In genomic region chr7:155224116-155224811, GRCh38 we compare ENCODE assay signal across 18 cellular contexts.
A peak's percentile ranks its signal among the peaks of the same experiment; 100 is the strongest.
DNase-seq lines count a peak whose midpoint lies in the region; ATAC-seq and TF ChIP-seq lines count a peak whose summit lies in the region.
"Had no signal": no experiment of that assay in that cellular context is flagged by ENCODE, and none has a peak within 500 bp of the region (broad histone marks: within the 10 kb centered on the region; RNA-seq: fewer than 3 reads in every experiment).

No MANE protein-coding gene starts in this region.

- H3K9me3 ChIP-seq in HCT116 (ENCODE audit: control insufficient read depth in 1 of 2, insufficient read depth in 1 of 2, low read depth in 1 of 2, low read length in 2 of 2): no peaks in the 10 kb centered on the region
- H3K9me3 ChIP-seq in body of pancreas: no peaks in the 10 kb centered on the region
- H3K9me3 ChIP-seq in osteoblast (ENCODE audit: low read depth, low read length): no peaks in the 10 kb centered on the region
- H3K9me3 ChIP-seq: BE2C, right atrium auricular region, uterus had no signal

- ATAC-seq in HCT116 (no peak), body of pancreas (no peak), GM18868 (IDR thresholded peaks at IDR 0.05; ENCODE audit: unreplicated experiment) (no peak), GM18907 (IDR thresholded peaks at IDR 0.05; ENCODE audit: unreplicated experiment) (no peak)
- ATAC-seq: stimulated activated memory B cell treated with anti-CD40 and anti-IgM and Interleukin-4, amounts not matched to agents 10 μg/mL and 1 μg/mL and 100 μg/mL, for 72 hours had no signal

- H3K9ac ChIP-seq in HCT116 (ENCODE audit: low read length): no peak overlapping the region

- no peaks in the 10 kb centered on the region for H3K79me2 ChIP-seq in HCT116 (ENCODE audit: insufficient read depth, low read length)
- H3K79me2 ChIP-seq in osteoblast (ENCODE audit: insufficient read depth, low read length): no peaks in the 10 kb centered on the region

- POLR2A ChIA-PET in HCT116 (lab: Charles Lee): no interaction called here

- RAD21 ChIA-PET in HCT116 (lab: Charles Lee; ENCODE audit: low non-redundant PET in 1 of 2, low total read pairs in 2 of 2, uncharacterized antibody in 2 of 2, unreplicated experiment in 2 of 2): no interaction called here

- no peak overlapping the region for H3K27ac Mint-ChIP-seq in glutamatergic neuron (ENCODE audit: unreplicated experiment)
- H3K27ac Mint-ChIP-seq: naive B cell; stimulated activated memory B cell treated with anti-CD40 and anti-IgM and Interleukin-4, amounts not matched to agents 10 μg/mL and 1 μg/mL and 100 μg/mL, for 72 hours had no signal

- 31 to 34% methylated on average over 10 to 12 of the region's 12 CpGs for WGBS in body of pancreas, 2 donors

- H3K4me1 Mint-ChIP-seq in glutamatergic neuron (ENCODE audit: low read depth, unreplicated experiment): peaks cover 15% of the 10 kb centered on the region
- H3K4me1 Mint-ChIP-seq: naive B cell; stimulated activated memory B cell treated with anti-CD40 and anti-IgM and Interleukin-4, amounts not matched to agents 10 μg/mL and 1 μg/mL and 100 μg/mL, for 72 hours had no signal

- H3K36me3 ChIP-seq in HCT116 (ENCODE audit: control insufficient read depth in 1 of 2, insufficient read depth in 2 of 2, low read length in 2 of 2): no peaks in the 10 kb centered on the region
- no peaks in the 10 kb centered on the region for H3K36me3 ChIP-seq in body of pancreas (replicated peaks in 1 of 2; ENCODE audit: insufficient read depth in 1 of 2, low read depth in 2 of 2)
- no peaks in the 10 kb centered on the region for H3K36me3 ChIP-seq in osteoblast (ENCODE audit: insufficient read depth, low read length)
- H3K36me3 ChIP-seq: BE2C, right atrium auricular region, uterus had no signal

- peaks cover 8% of the 10 kb centered on the region for H3K9me3 Mint-ChIP-seq in glutamatergic neuron (ENCODE audit: unreplicated experiment)
- H3K9me3 Mint-ChIP-seq: naive B cell; stimulated activated memory B cell treated with anti-CD40 and anti-IgM and Interleukin-4, amounts not matched to agents 10 μg/mL and 1 μg/mL and 100 μg/mL, for 72 hours had no signal

- H3K4me3 ChIP-seq in HCT116 (replicated peaks in 1 of 2; ENCODE audit: low read depth in 1 of 2, low read length in 2 of 2) (no peak overlapping the region), body of pancreas (no peak overlapping the region), osteoblast (ENCODE audit: insufficient read depth, low read length) (no peak overlapping the region)
- H3K4me3 ChIP-seq: right atrium auricular region, uterus had no signal

- H2AFZ ChIP-seq in HCT116 (ENCODE audit: low read depth, low read length, poor library complexity, severe bottlenecking): no peak overlapping the region
- H2AFZ ChIP-seq in osteoblast (ENCODE audit: low read length): no peak overlapping the region

- intact Hi-C loops in HCT116 (cut with micrococcal nuclease) (no loop called here), body of pancreas (cut with DNase I) (no loop called here)

- TF ChIP-seq POLR2A in HCT116 (IDR thresholded peaks at IDR 0.05; ENCODE audit: borderline replicate concordance, extremely low read depth, insufficient read depth, insufficient read length) (no peak), body of pancreas (IDR thresholded peaks at IDR 0.05) (no peak)

- H3K4me2 ChIP-seq in HCT116 (ENCODE audit: low read length): no peak overlapping the region
- H3K4me2 ChIP-seq in osteoblast (ENCODE audit: insufficient read depth, low read length): no peak overlapping the region

- H3K4me1 ChIP-seq in HCT116 (ENCODE audit: control insufficient read depth in 1 of 2, insufficient read depth in 2 of 2, low read length in 2 of 2) (peaks cover 3 to 5% of the 10 kb centered on the region in 2 experiments; a peak in 2 of 4 replicates), body of pancreas (peaks cover 76% of the 10 kb centered on the region), osteoblast (ENCODE audit: insufficient read depth, low read length) (peaks cover 16% of the 10 kb centered on the region)
- H3K4me1 ChIP-seq: right atrium auricular region, uterus had no signal

- H3K9me2 ChIP-seq in HCT116 (ENCODE audit: insufficient read depth): no peaks in the 10 kb centered on the region

- no peak for DNase-seq in HCT116 (ENCODE audit: low read depth, low spot score)
- peak; percentile 62 for DNase-seq in NCI-H2171 (lab: John Stamatoyannopoulos, UW)
- no peak for DNase-seq in body of pancreas
- DNase-seq in osteoblast (ENCODE audit: insufficient read length, low spot score, missing footprints): peak; percentile 61
- no peak for DNase-seq in activated naive CD4-positive, alpha-beta T cell (lab: John Stamatoyannopoulos, UW)
- no peak for DNase-seq in glutamatergic neuron
- DNase-seq: activated naive CD4-positive, alpha-beta T cell treated with anti-CD3 and anti-CD28 coated beads, Interleukin-2, amount 50 U/mL, for 16 hours; BE2C; naive B cell; NCI-H1436; OCI-M1; stimulated activated CD4-positive, alpha-beta T cell treated with anti-CD3 and anti-CD28 coated beads, Interleukin-4, amount 100 ng/mL, for 24 hours; SW 1271; uterus had no signal

- CTCF ChIA-PET in HCT116 (lab: Charles Lee): no interaction called here

- no TSS peak for BruUV-seq in HCT116 (replicated peaks; lab: Mats Ljungman, UMichigan)

- TF ChIP-seq CTCF in HCT116 (IDR thresholded peaks at IDR 0.05 in 2 of 3, conservative IDR thresholded peaks at IDR 0.05 in 1 of 3; ENCODE audit: borderline replicate concordance in 1 of 3, insufficient read depth in 1 of 3, low read depth in 2 of 3, low read length in 2 of 3) (no peak), body of pancreas (IDR thresholded peaks at IDR 0.05) (no peak), osteoblast (IDR thresholded peaks at IDR 0.05; ENCODE audit: extremely low read depth, low read depth, low read length) (no peak), glutamatergic neuron (IDR thresholded peaks at IDR 0.05; ENCODE audit: partially characterized antibody, unreplicated experiment) (no peak)

- H3K27ac ChIP-seq in HCT116 (ENCODE audit: low read depth, low read length) (no peak overlapping the region), body of pancreas (peak overlapping the region; percentile 25 to 71 (median 45)), osteoblast (ENCODE audit: low read depth, low read length) (no peak overlapping the region)
- H3K27ac ChIP-seq: right atrium auricular region, uterus had no signal

- peaks cover 14% of the 10 kb centered on the region for H3K27me3 Mint-ChIP-seq in glutamatergic neuron (ENCODE audit: unreplicated experiment)

- no peak overlapping the region for H3K4me3 Mint-ChIP-seq in glutamatergic neuron (ENCODE audit: unreplicated experiment)
- H3K4me3 Mint-ChIP-seq: stimulated activated memory B cell treated with anti-CD40 and anti-IgM and Interleukin-4, amounts not matched to agents 10 μg/mL and 1 μg/mL and 100 μg/mL, for 72 hours had no signal

- H3K36me3 Mint-ChIP-seq in glutamatergic neuron (ENCODE audit: unreplicated experiment): peaks cover 5% of the 10 kb centered on the region
- H3K36me3 Mint-ChIP-seq: naive B cell; stimulated activated memory B cell treated with anti-CD40 and anti-IgM and Interleukin-4, amounts not matched to agents 10 μg/mL and 1 μg/mL and 100 μg/mL, for 72 hours had no signal

- no peak for TF ChIP-seq RAD21 in HCT116 (IDR thresholded peaks at IDR 0.05; ENCODE audit: low read depth)

- no peaks in the 10 kb centered on the region for H3K27me3 ChIP-seq in HCT116 (ENCODE audit: insufficient read depth, low read length)
- no peaks in the 10 kb centered on the region for H3K27me3 ChIP-seq in body of pancreas
- no peaks in the 10 kb centered on the region for H3K27me3 ChIP-seq in osteoblast (ENCODE audit: insufficient read depth, low read length)
- H3K27me3 ChIP-seq: BE2C, right atrium auricular region, uterus had no signal

- no peaks in the 10 kb centered on the region for H4K20me1 ChIP-seq in HCT116 (ENCODE audit: insufficient read depth)
- no peaks in the 10 kb centered on the region for H4K20me1 ChIP-seq in osteoblast (ENCODE audit: insufficient read depth, low read length)

TF ChIP-seq in HCT116, 20 proteins besides CTCF, POLR2A, EP300 and RAD21 (continues in another document):
- TF ChIP-seq YY1 (IDR thresholded peaks at IDR 0.05; ENCODE audit: extremely low read depth, insufficient replicate concordance, low read depth, low read length) (no peak), ZBTB33 (IDR thresholded peaks at IDR 0.05; ENCODE audit: extremely low read depth, insufficient replicate concordance, low read length) (no peak), ZNF274 (IDR thresholded peaks at IDR 0.05; ENCODE audit: low read depth, low read length) (no peak), TCF7L2 (IDR thresholded peaks at IDR 0.05; ENCODE audit: borderline replicate concordance, extremely low read depth, insufficient read depth, insufficient read length) (peak; percentile 70)

Comparison
In these comparisons a context has a peak if more than half of its experiments do, and no peak if none do; other contexts are left out.
1. DNase-seq: peak in NCI-H2171 (single experiment) and osteoblast (single experiment); none in HCT116 (single experiment), body of pancreas (0 of 4), activated naive CD4-positive, alpha-beta T cell (0 of 4) and glutamatergic neuron (single experiment).
2. H3K27ac ChIP-seq: peak in body of pancreas (4 of 4); none in HCT116 (single experiment) and osteoblast (single experiment).